ENCODE assay signal across 19 cellular contexts in the genomic region with DNA sequence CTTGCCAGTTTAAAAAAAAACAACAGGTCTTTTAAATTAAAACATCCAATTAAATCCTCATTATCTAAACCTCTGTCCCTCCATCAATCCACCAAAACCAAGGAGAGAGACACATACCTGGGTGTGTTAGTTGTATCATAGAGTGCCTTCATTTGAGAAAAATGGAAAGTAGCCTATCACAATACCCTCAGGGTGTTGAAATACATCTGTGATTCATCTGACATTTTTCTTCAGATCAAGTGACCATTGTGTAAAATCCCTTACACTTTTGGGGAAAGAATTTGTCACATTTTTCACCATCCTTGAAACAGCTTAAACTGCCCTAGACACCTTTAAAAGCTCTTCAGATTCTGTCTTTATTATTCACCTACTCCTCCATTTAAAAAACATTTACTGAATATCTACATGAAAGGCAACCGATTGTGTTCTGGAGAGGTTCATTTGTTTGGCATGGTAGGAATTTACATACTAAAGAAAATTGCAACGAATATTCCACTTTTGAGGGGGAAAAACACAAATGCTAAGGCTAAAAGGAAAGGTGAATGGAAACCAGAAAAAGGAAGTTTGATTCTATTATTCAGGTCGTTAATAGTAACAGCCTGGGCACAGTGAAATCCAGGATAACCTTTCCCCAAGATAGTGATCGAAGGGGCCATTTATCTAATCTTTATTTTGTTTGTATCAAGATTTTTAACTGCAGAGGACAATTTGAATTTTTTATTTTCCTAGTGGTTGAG.
DNase-seq lines count a peak whose midpoint lies in the region; ATAC-seq, FAIRE-seq and TF ChIP-seq lines count a peak whose summit lies in the region.
"Had no signal": no experiment of that assay in that cellular context is flagged by ENCODE, and none has a peak within 500 bp of the region (broad histone marks: within the 10 kb centered on the region; RNA-seq: fewer than 3 reads in every experiment).

No MANE protein-coding gene starts in this region.

- TF ChIP-seq CTCF in pancreas (IDR thresholded peaks at IDR 0.05) = no peak

- H3K4me3 ChIP-seq in ACC112 (ENCODE audit: low read depth, low read length) = no peak overlapping the region
- H3K4me3 ChIP-seq in HUES6 (ENCODE audit: low read depth, low read length) = peak overlapping the region; percentile 2; the same call in 1 of the 2 replicates
- H3K4me3 ChIP-seq in iPS DF 6.9 (ENCODE audit: low read length) = no peak overlapping the region
- H3K4me3 ChIP-seq in pancreas = no peak overlapping the region
- H3K4me3 ChIP-seq: coronary artery, gastroesophageal sphincter, GM23248, testis had no signal

- H3K9ac ChIP-seq in HUES6 (ENCODE audit: low read length) = peak overlapping the region; percentile 39
- H3K9ac ChIP-seq: GM23248 had no signal

- peaks cover 25% of the 10 kb centered on the region for H3K4me1 ChIP-seq in ACC112 (ENCODE audit: control insufficient read depth, insufficient read depth, low read length, unreplicated experiment)
- peaks cover 57% of the 10 kb centered on the region for H3K4me1 ChIP-seq in HUES6 (ENCODE audit: control insufficient read depth, insufficient read depth, low read length)
- no peaks in the 10 kb centered on the region; the same call in 1 of the 2 replicates for H3K4me1 ChIP-seq in iPS DF 6.9 (ENCODE audit: control insufficient read depth, insufficient read depth, low read length)
- H3K4me1 ChIP-seq in pancreas = no peaks in the 10 kb centered on the region
- H3K4me1 ChIP-seq: testis had no signal

- no peak for FAIRE-seq in pancreas (lab: Jason Lieb, UNC)

- H2AFZ ChIP-seq in ACC112 (ENCODE audit: low read length, unreplicated experiment) = no peak overlapping the region
- H2AFZ ChIP-seq: GM23248 had no signal

- intact Hi-C loops in activated T-helper 1 cell treated with anti-CD3 and anti-CD28 coated beads, Interleukin-12 subunit alpha, Interleukin-12 subunit beta, Interleukin-2, Interleukin-4 antibody, amounts not matched to agents 30 ng/mL and 10 ng/mL and 1 ng/mL, durations not matched to agents 14 hours and 24 hours and 36 hours (cut with micrococcal nuclease) = loop anchor here (5.0 kb wide), 1 partner anchor 89 kb away; no protein-coding TSS in a partner anchor
- intact Hi-C loops in pancreas (cut with DNase I) = no loop called here

- H3K4me1 Mint-ChIP-seq in activated T-helper 1 cell treated with anti-CD3 and anti-CD28 coated beads, Interleukin-12 subunit alpha, Interleukin-12 subunit beta, Interleukin-2, Interleukin-4 antibody, amounts not matched to agents 30 ng/mL and 10 ng/mL and 1 ng/mL, durations not matched to agents 14 hours and 24 hours and 36 hours (ENCODE audit: low read depth) = peaks cover 42% of the 10 kb centered on the region

- peaks cover 14% of the 10 kb centered on the region for H3K36me3 Mint-ChIP-seq in activated T-helper 1 cell treated with anti-CD3 and anti-CD28 coated beads, Interleukin-12 subunit alpha, Interleukin-12 subunit beta, Interleukin-2, Interleukin-4 antibody, amounts not matched to agents 30 ng/mL and 10 ng/mL and 1 ng/mL, durations not matched to agents 14 hours and 24 hours and 36 hours (ENCODE audit: low read depth)

- DNase-seq in activated T-helper 1 cell treated with anti-CD3 and anti-CD28 coated beads, Interleukin-12 subunit alpha, Interleukin-12 subunit beta, Interleukin-2, Interleukin-4 antibody, amounts not matched to agents 30 ng/mL and 10 ng/mL and 1 ng/mL, durations not matched to agents 14 hours and 24 hours and 36 hours (ENCODE audit: low spot score) = no peak
- peak; percentile 37 for DNase-seq in iPS DF 6.9 (ENCODE audit: low read depth, low spot score)
- no peak for DNase-seq in NCI-H2029 (lab: John Stamatoyannopoulos, UW)
- DNase-seq in pancreas = no peak
- no peak for DNase-seq in NCI-H1417 (lab: John Stamatoyannopoulos, UW)
- DNase-seq: activated CD4-positive, alpha-beta memory T cell treated with anti-CD3 and anti-CD28 coated beads, Interleukin-2, amount 10 ng/mL, durations not matched to agents 7 days and 5 days; activated effector memory CD4-positive, alpha-beta T cell treated with Interleukin-2 at 50 U/mL for 16 hours; COR-L47; GM23248; immature natural killer cell; Kasumi-1; NCI-H146; NCI-H510A; testis had no signal

- no peak for ATAC-seq in pancreas
- ATAC-seq in HG03135 (IDR thresholded peaks at IDR 0.05; ENCODE audit: unreplicated experiment) = no peak
- ATAC-seq: gastroesophageal sphincter had no signal

- H3K79me2 ChIP-seq in ACC112 (ENCODE audit: control insufficient read depth, insufficient read depth, low read length, unreplicated experiment) = no peaks in the 10 kb centered on the region

- peaks cover 23% of the 10 kb centered on the region for H3K9me3 Mint-ChIP-seq in activated T-helper 1 cell treated with anti-CD3 and anti-CD28 coated beads, Interleukin-12 subunit alpha, Interleukin-12 subunit beta, Interleukin-2, Interleukin-4 antibody, amounts not matched to agents 30 ng/mL and 10 ng/mL and 1 ng/mL, durations not matched to agents 14 hours and 24 hours and 36 hours
- H3K9me3 Mint-ChIP-seq: immature natural killer cell had no signal

- H3K9me3 ChIP-seq in HUES6 (ENCODE audit: control insufficient read depth, insufficient read depth, low read depth, low read length) (peaks cover 24% of the 10 kb centered on the region), iPS DF 6.9 (ENCODE audit: control insufficient read depth, insufficient read depth, low read length) (peaks cover 1% of the 10 kb centered on the region; the same call in 1 of the 2 replicates), pancreas (no peaks in the 10 kb centered on the region)
- H3K9me3 ChIP-seq: testis had no signal

- peak overlapping the region; percentile 67 for H3K27ac Mint-ChIP-seq in activated T-helper 1 cell treated with anti-CD3 and anti-CD28 coated beads, Interleukin-12 subunit alpha, Interleukin-12 subunit beta, Interleukin-2, Interleukin-4 antibody, amounts not matched to agents 30 ng/mL and 10 ng/mL and 1 ng/mL, durations not matched to agents 14 hours and 24 hours and 36 hours
- H3K27ac Mint-ChIP-seq: activated CD4-positive, alpha-beta memory T cell treated with anti-CD3 and anti-CD28 coated beads, Interleukin-2, amount 10 ng/mL, durations not matched to agents 7 days and 5 days; immature natural killer cell had no signal

- H3K27me3 Mint-ChIP-seq in activated T-helper 1 cell treated with anti-CD3 and anti-CD28 coated beads, Interleukin-12 subunit alpha, Interleukin-12 subunit beta, Interleukin-2, Interleukin-4 antibody, amounts not matched to agents 30 ng/mL and 10 ng/mL and 1 ng/mL, durations not matched to agents 14 hours and 24 hours and 36 hours (ENCODE audit: insufficient read depth) = peaks cover 3% of the 10 kb centered on the region
- H3K27me3 Mint-ChIP-seq: activated CD4-positive, alpha-beta memory T cell treated with anti-CD3 and anti-CD28 coated beads, Interleukin-2, amount 10 ng/mL, durations not matched to agents 7 days and 5 days had no signal

- H3K27me3 ChIP-seq in ACC112 (ENCODE audit: insufficient read depth, low read length) (no peaks in the 10 kb centered on the region), HUES6 (ENCODE audit: control insufficient read depth, insufficient read depth, low read length) (no peaks in the 10 kb centered on the region), iPS DF 6.9 (ENCODE audit: control insufficient read depth, insufficient read depth, low read length) (no peaks in the 10 kb centered on the region), pancreas (no peaks in the 10 kb centered on the region)
- H3K27me3 ChIP-seq: gastroesophageal sphincter, testis had no signal

- peak overlapping the region; percentile 50 for H3K4me3 Mint-ChIP-seq in activated T-helper 1 cell treated with anti-CD3 and anti-CD28 coated beads, Interleukin-12 subunit alpha, Interleukin-12 subunit beta, Interleukin-2, Interleukin-4 antibody, amounts not matched to agents 30 ng/mL and 10 ng/mL and 1 ng/mL, durations not matched to agents 14 hours and 24 hours and 36 hours
- H3K4me3 Mint-ChIP-seq: activated CD4-positive, alpha-beta memory T cell treated with anti-CD3 and anti-CD28 coated beads, Interleukin-2, amount 10 ng/mL, durations not matched to agents 7 days and 5 days; immature natural killer cell had no signal

- H3K36me3 ChIP-seq in ACC112 (ENCODE audit: insufficient read depth, low read length) (no peaks in the 10 kb centered on the region), HUES6 (ENCODE audit: control insufficient read depth, insufficient read depth, low read length) (peaks cover 9% of the 10 kb centered on the region; the same call in 1 of the 2 replicates), iPS DF 6.9 (ENCODE audit: control insufficient read depth, insufficient read depth, low read length) (no peaks in the 10 kb centered on the region), pancreas (no peaks in the 10 kb centered on the region)
- H3K36me3 ChIP-seq: gastroesophageal sphincter had no signal

- WGBS in iPS DF 6.9 (ENCODE audit: insufficient coverage, insufficient read length) = no CpG with 5 or more reads among the region's 4 CpGs
- 35 to 51% methylated on average over 4 of the region's 4 CpGs for WGBS in pancreas, 2 donors

- H3K27ac ChIP-seq in ACC112 (ENCODE audit: low read depth, low read length) = 0 out of 2 replicates have a peak overlapping the region, but pooled peaks have one; percentile 2
- H3K27ac ChIP-seq in HUES6 (ENCODE audit: low read depth, low read length) = peak overlapping the region; percentile 96
- H3K27ac ChIP-seq in iPS DF 6.9 (ENCODE audit: low read length) = peak overlapping the region; percentile 89
- no peak overlapping the region for H3K27ac ChIP-seq in pancreas
- H3K27ac ChIP-seq: coronary artery, gastroesophageal sphincter, GM23248, testis had no signal

Comparison
In these comparisons a context has a peak if more than half of its experiments do, and no peak if none do; other contexts are left out.
1. H3K27ac ChIP-seq: peak in ACC112 (single experiment), HUES6 (single experiment) and iPS DF 6.9 (single experiment); none in pancreas (0 of 4).